In the genomic region with DNA sequence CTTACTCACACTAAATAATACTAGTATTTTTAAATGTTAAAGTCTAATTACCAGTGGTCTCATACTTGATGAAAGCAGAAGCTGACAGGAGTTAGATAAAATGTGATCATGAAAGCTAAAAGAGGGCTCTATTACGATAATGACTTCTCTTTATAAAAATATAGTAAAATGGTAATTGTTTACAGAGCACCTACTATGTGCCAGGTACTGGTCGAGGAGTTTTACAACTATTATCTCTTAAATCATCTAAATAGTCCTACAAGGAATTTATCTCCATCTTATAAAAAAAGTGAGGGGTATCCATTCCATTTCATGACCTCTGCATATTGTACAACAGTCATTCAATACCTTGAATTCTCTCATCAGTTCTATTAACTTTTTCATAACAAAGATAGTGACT, we compare ENCODE assay signal across 12 cellular contexts. TPM values are rescaled to one million over a fixed set of nuclear protein-coding genes. Genes with fewer than 3 reads are reported as not detected.
DNase-seq lines count a peak whose midpoint lies in the region; ATAC-seq, FAIRE-seq and TF ChIP-seq lines count a peak whose summit lies in the region.
"Had no signal": no experiment of that assay in that cellular context is flagged by ENCODE, and none has a peak within 500 bp of the region (broad histone marks: within the 10 kb centered on the region; RNA-seq: fewer than 3 reads in every experiment).

No MANE protein-coding gene starts in this region.

- H3K27ac ChIP-seq in HepG2 (ENCODE audit: extremely low read length, insufficient read depth, low read length) (peak overlapping the region; percentile 54), right lobe of liver (no peak overlapping the region), Panc1 (ENCODE audit: low read length) (peak overlapping the region; percentile 85)

- in situ Hi-C loops in HepG2 (cut with HindIII; ENCODE audit: extremely low pct_ligation_motif_present, low pct_unique_long_range_greater_than_20kb) = no loop called here
- in situ Hi-C loops in Panc1 (cut with HindIII; ENCODE audit: low pct_unique_long_range_greater_than_20kb, low sequenced_read_pairs) = no loop called here

- no peak for DNase-seq in HepG2 (ENCODE audit: low spot score)
- DNase-seq in right lobe of liver = no peak
- no peak for DNase-seq in Panc1 (ENCODE audit: low read depth, low spot score)
- DNase-seq in nephron progenitor cell = no peak
- no peak for DNase-seq in NCI-H69 (lab: John Stamatoyannopoulos, UW)
- no peak for DNase-seq in AG08395 (ENCODE audit: low spot score)
- DNase-seq in NCI-H345 (lab: John Stamatoyannopoulos, UW) = no peak
- no peak for DNase-seq in left ventricle myocardium superior
- DNase-seq: C1 segment of cervical spinal cord, KG1, NCI-H524 had no signal

- no peak overlapping the region for H3K9ac ChIP-seq in HepG2 (ENCODE audit: insufficient read depth, low read depth, low read length)

- H3K36me3 ChIP-seq in HepG2 (replicated peaks in 1 of 2; ENCODE audit: control insufficient read depth in 1 of 2, insufficient read depth in 2 of 2, low read length in 2 of 2) = no peaks in the 10 kb centered on the region
- no peaks in the 10 kb centered on the region for H3K36me3 ChIP-seq in right lobe of liver
- H3K36me3 ChIP-seq in Panc1 (ENCODE audit: control insufficient read depth, insufficient read depth, low read length) = no peaks in the 10 kb centered on the region

- no peak overlapping the region for H2AFZ ChIP-seq in HepG2 (ENCODE audit: low read length)

- no peak for TF ChIP-seq EP300 in HepG2 (IDR thresholded peaks at IDR 0.05; ENCODE audit: low read depth in 2 of 2, low read length in 2 of 2)
- TF ChIP-seq EP300 in HepG2 (CRISPR knock-in tag; IDR thresholded peaks at IDR 0.05; ENCODE audit: borderline replicate concordance) = no peak

- H3K27me3 ChIP-seq in HepG2 (ENCODE audit: control insufficient read depth in 1 of 2, insufficient read depth in 2 of 2, low read length in 2 of 2) = no peaks in the 10 kb centered on the region
- no peaks in the 10 kb centered on the region for H3K27me3 ChIP-seq in right lobe of liver
- no peaks in the 10 kb centered on the region for H3K27me3 ChIP-seq in Panc1 (ENCODE audit: control insufficient read depth, insufficient read depth, low read length)

- peaks cover 16% of the 10 kb centered on the region for H3K4me1 Mint-ChIP-seq in nephron progenitor cell

- intact Hi-C loops in HepG2 (cut with micrococcal nuclease; ENCODE audit: unreplicated experiment) = no loop called here
- intact Hi-C loops in right lobe of liver (cut with DNase I) = loop anchor here in 1 of 2 donors (10.0 kb wide), 1 partner anchor 296 kb away; the partner anchor contains the start of gene CRIM1
- intact Hi-C loops in Panc1 (cut with micrococcal nuclease; ENCODE audit: unreplicated experiment) = no loop called here
- intact Hi-C loops in left ventricle myocardium superior (cut with micrococcal nuclease) = no loop called here

- peaks cover 4% of the 10 kb centered on the region for H3K27me3 Mint-ChIP-seq in nephron progenitor cell (ENCODE audit: low read depth, poor library complexity)

- peaks cover 14% of the 10 kb centered on the region for H3K9me3 Mint-ChIP-seq in nephron progenitor cell

- H3K79me2 ChIP-seq in HepG2 (ENCODE audit: insufficient read depth, low read length) = no peaks in the 10 kb centered on the region

- H3K4me3 Mint-ChIP-seq in nephron progenitor cell = no peak overlapping the region
- H3K4me3 Mint-ChIP-seq: H9 had no signal

- H3K9me3 ChIP-seq in HepG2 (ENCODE audit: low read length) (peaks cover 8% of the 10 kb centered on the region; the same call in 1 of the 2 replicates), right lobe of liver (no peaks in the 10 kb centered on the region), Panc1 (ENCODE audit: control insufficient read depth, insufficient read depth, low read depth, low read length) (peaks cover 11% of the 10 kb centered on the region)

- H3K36me3 Mint-ChIP-seq in nephron progenitor cell (ENCODE audit: low read depth) = peaks cover 4% of the 10 kb centered on the region

- TF ChIP-seq POLR2A in HepG2 (IDR thresholded peaks at IDR 0.05; ENCODE audit: insufficient read depth in 1 of 2, low read depth in 2 of 2, low read length in 2 of 2) = no peak
- TF ChIP-seq POLR2A in right lobe of liver (IDR thresholded peaks at IDR 0.05) = no peak

- BruUV-seq in HepG2 (replicated peaks; lab: Mats Ljungman, UMichigan) = no TSS peak
- no TSS peak for BruUV-seq in Panc1 (replicated peaks; lab: Mats Ljungman, UMichigan)

- TF ChIP-seq RAD21 in HepG2 (CRISPR knock-in tag; IDR thresholded peaks at IDR 0.05) = no peak

- ATAC-seq in HepG2 (no peak), right lobe of liver (no peak), Panc1 (no peak), left ventricle myocardium superior (no peak)

- H3K4me3 ChIP-seq in HepG2 (replicated peaks in 1 of 3; ENCODE audit: insufficient read depth in 1 of 3, low read depth in 2 of 3, low read length in 3 of 3) = peak overlapping the region in 1 of 3 experiments; percentile 38; a peak in 1 of 6 replicates
- H3K4me3 ChIP-seq in right lobe of liver = no peak overlapping the region
- H3K4me3 ChIP-seq in Panc1 (ENCODE audit: low read depth in 2 of 2, low read length in 2 of 2) = no peak overlapping the region

- WGBS in HepG2 (ENCODE audit: low lambda C conversion rate) = 92% methylated on average over 2 of the region's 2 CpGs
- WGBS in right lobe of liver (ENCODE audit: insufficient coverage, low coverage, low lambda C conversion rate, missing lambda C conversion rate) = 58% methylated on average over 2 of the region's 2 CpGs

- peak overlapping the region; percentile 76 for H3K4me2 ChIP-seq in HepG2 (ENCODE audit: low read depth, low read length)

- TF ChIP-seq CTCF in HepG2 (CRISPR knock-in tag; IDR thresholded peaks at IDR 0.05) (no peak), right lobe of liver (IDR thresholded peaks at IDR 0.05) (no peak), Panc1 (IDR thresholded peaks at IDR 0.05) (no peak), nephron progenitor cell (IDR thresholded peaks at IDR 0.05) (no peak)

- peak overlapping the region; percentile 60 for H3K27ac Mint-ChIP-seq in nephron progenitor cell

- CTCF ChIA-PET in HepG2 (lab: Yijun Ruan, JAX; ENCODE audit: low intra/inter-chr PET ratio, low total read pairs) (no interaction called here), Panc1 (lab: Charles Lee) (no interaction called here)

- FAIRE-seq in HepG2 (lab: Jason Lieb, UNC) = no peak

- POLR2A ChIA-PET in HepG2 (lab: Yijun Ruan, JAX) = interaction anchor here (1.0 to 1.4 kb wide), 3 partner anchors 9 to 297 kb away, joined by 4 to 19 read pairs (median 5); partner anchors contain the start of gene CRIM1
- POLR2A ChIA-PET in Panc1 (lab: Charles Lee) = no interaction called here

- no peaks in the 10 kb centered on the region for H4K20me1 ChIP-seq in HepG2 (ENCODE audit: insufficient read depth, low read length)

- H3K4me1 ChIP-seq in HepG2 (ENCODE audit: insufficient read depth, low read length) (peaks cover 50% of the 10 kb centered on the region), right lobe of liver (no peaks in the 10 kb centered on the region), Panc1 (ENCODE audit: control insufficient read depth, insufficient read depth, low read length) (peaks cover 18% of the 10 kb centered on the region)

RNA-seq across cellular contexts. Expression of gene VIT, which starts 46.1 kb away (rescaled TPM):
- total RNA-seq in HepG2 (2016; rRNA removed; fragmentation: Illumina TruSeq; extraction: Trizol) (not detected in 2 replicates), right lobe of liver (not detected), Panc1 (2021; ENCODE audit: unreplicated experiment) (0.77 TPM), left ventricle myocardium superior (13.3 TPM)
- not detected in 2 replicates for total RNA-seq in HepG2 (2016; cell fraction: cytosol; rRNA removed; fragmentation: Illumina TruSeq; extraction: Trizol; ENCODE audit: low read depth)
- not detected in 2 replicates for total RNA-seq in HepG2 (2016; cell fraction: insoluble cytoplasmic fraction; rRNA removed; fragmentation: Illumina TruSeq; extraction: Trizol)
- not detected in 2 replicates for total RNA-seq in HepG2 (2016; cell fraction: membrane; rRNA removed; fragmentation: Illumina TruSeq; extraction: Trizol)
- total RNA-seq in HepG2 (2016; cell fraction: nucleus; rRNA removed; fragmentation: Illumina TruSeq; extraction: Trizol) = not detected in 2 replicates
- polyA plus RNA-seq in HepG2 (2011; rRNA removed) = not detected in 2 replicates
- polyA plus RNA-seq in HepG2 (2011; cell fraction: cytosol; rRNA removed) = not detected in 2 replicates
- not detected in 2 replicates for polyA plus RNA-seq in HepG2 (2011; cell fraction: nucleus; rRNA removed)
- not detected in 2 replicates for polyA plus RNA-seq in HepG2 (2012)
- polyA plus RNA-seq in HepG2 (2016; cell fraction: cytosol; fragmentation: Illumina TruSeq; extraction: Trizol; ENCODE audit: low read depth) = not detected in 2 replicates
- polyA plus RNA-seq in HepG2 (2016; cell fraction: insoluble cytoplasmic fraction; fragmentation: Illumina TruSeq; extraction: Trizol; ENCODE audit: low read depth) = not detected in 2 replicates
- not detected in 2 replicates for polyA plus RNA-seq in HepG2 (2016; cell fraction: membrane; fragmentation: Illumina TruSeq; extraction: Trizol; ENCODE audit: low read depth)
- not detected in 2 replicates for polyA plus RNA-seq in HepG2 (2016; cell fraction: nucleus; fragmentation: Illumina TruSeq; extraction: Trizol; ENCODE audit: insufficient read depth, low read depth)
- 0.33 TPM in 1 of 2 replicates, not detected in the other for polyA minus RNA-seq in HepG2 (2011; rRNA and poly(A)+ RNA removed; ENCODE audit: low replicate concordance)
- polyA minus RNA-seq in HepG2 (2011; cell fraction: cytosol; rRNA and poly(A)+ RNA removed) = not detected in 2 replicates
- not detected in 2 replicates for polyA minus RNA-seq in HepG2 (2011; cell fraction: nucleus; rRNA and poly(A)+ RNA removed)
- 0.62 TPM for polyA plus RNA-seq in Panc1 (2012; ENCODE audit: insufficient read length)

RNA-seq across cellular contexts. Expression of gene FEZ2, which starts 52.5 kb away (rescaled TPM):
- 59.1 and 59.3 TPM in 2 replicates for total RNA-seq in HepG2 (2016; rRNA removed; fragmentation: Illumina TruSeq; extraction: Trizol)
- total RNA-seq in HepG2 (2016; cell fraction: cytosol; rRNA removed; fragmentation: Illumina TruSeq; extraction: Trizol; ENCODE audit: low read depth) = 8.4 and 12.9 TPM in 2 replicates
- total RNA-seq in HepG2 (2016; cell fraction: insoluble cytoplasmic fraction; rRNA removed; fragmentation: Illumina TruSeq; extraction: Trizol) = 54.2 and 72.2 TPM in 2 replicates
- 24.4 TPM in 2 replicates for total RNA-seq in HepG2 (2016; cell fraction: membrane; rRNA removed; fragmentation: Illumina TruSeq; extraction: Trizol)
- 58.1 and 65.8 TPM in 2 replicates for total RNA-seq in HepG2 (2016; cell fraction: nucleus; rRNA removed; fragmentation: Illumina TruSeq; extraction: Trizol)
- 30.0 and 42.5 TPM in 2 replicates for polyA plus RNA-seq in HepG2 (2011; rRNA removed)
- polyA plus RNA-seq in HepG2 (2011; cell fraction: cytosol; rRNA removed) = 14.6 and 23.9 TPM in 2 replicates
- 18.9 and 26.2 TPM in 2 replicates for polyA plus RNA-seq in HepG2 (2011; cell fraction: nucleus; rRNA removed)
- 37.5 and 58.9 TPM in 2 replicates for polyA plus RNA-seq in HepG2 (2012)
- polyA plus RNA-seq in HepG2 (2016; cell fraction: cytosol; fragmentation: Illumina TruSeq; extraction: Trizol; ENCODE audit: low read depth) = 8.4 and 9.6 TPM in 2 replicates
- polyA plus RNA-seq in HepG2 (2016; cell fraction: insoluble cytoplasmic fraction; fragmentation: Illumina TruSeq; extraction: Trizol; ENCODE audit: low read depth) = 57.2 and 67.4 TPM in 2 replicates
- 16.7 and 18.6 TPM in 2 replicates for polyA plus RNA-seq in HepG2 (2016; cell fraction: membrane; fragmentation: Illumina TruSeq; extraction: Trizol; ENCODE audit: low read depth)
- 44.6 and 44.8 TPM in 2 replicates for polyA plus RNA-seq in HepG2 (2016; cell fraction: nucleus; fragmentation: Illumina TruSeq; extraction: Trizol; ENCODE audit: insufficient read depth, low read depth)
- polyA minus RNA-seq in HepG2 (2011; rRNA and poly(A)+ RNA removed; ENCODE audit: low replicate concordance) = 3.2 and 8.2 TPM in 2 replicates
- polyA minus RNA-seq in HepG2 (2011; cell fraction: cytosol; rRNA and poly(A)+ RNA removed) = 18.1 and 22.6 TPM in 2 replicates
- 116 and 120 TPM in 2 replicates for polyA minus RNA-seq in HepG2 (2011; cell fraction: nucleus; rRNA and poly(A)+ RNA removed)
- 10 to 100 TPM; 11.1 to 22.2 (median 18.7) TPM for total RNA-seq in right lobe of liver
- total RNA-seq in Panc1 (2021; ENCODE audit: unreplicated experiment) = 51.1 TPM
- 37.1 TPM for polyA plus RNA-seq in Panc1 (2012; ENCODE audit: insufficient read length)
- 37.2 TPM for total RNA-seq in left ventricle myocardium superior

Comparison
In these comparisons a context has a peak if more than half of its experiments do, and no peak if none do; other contexts are left out.
1. H3K27ac ChIP-seq: peak in HepG2 (single experiment) and Panc1 (single experiment); none in right lobe of liver (0 of 3).